1 cellular context compared by ENCODE assay signal in the genomic region with DNA sequence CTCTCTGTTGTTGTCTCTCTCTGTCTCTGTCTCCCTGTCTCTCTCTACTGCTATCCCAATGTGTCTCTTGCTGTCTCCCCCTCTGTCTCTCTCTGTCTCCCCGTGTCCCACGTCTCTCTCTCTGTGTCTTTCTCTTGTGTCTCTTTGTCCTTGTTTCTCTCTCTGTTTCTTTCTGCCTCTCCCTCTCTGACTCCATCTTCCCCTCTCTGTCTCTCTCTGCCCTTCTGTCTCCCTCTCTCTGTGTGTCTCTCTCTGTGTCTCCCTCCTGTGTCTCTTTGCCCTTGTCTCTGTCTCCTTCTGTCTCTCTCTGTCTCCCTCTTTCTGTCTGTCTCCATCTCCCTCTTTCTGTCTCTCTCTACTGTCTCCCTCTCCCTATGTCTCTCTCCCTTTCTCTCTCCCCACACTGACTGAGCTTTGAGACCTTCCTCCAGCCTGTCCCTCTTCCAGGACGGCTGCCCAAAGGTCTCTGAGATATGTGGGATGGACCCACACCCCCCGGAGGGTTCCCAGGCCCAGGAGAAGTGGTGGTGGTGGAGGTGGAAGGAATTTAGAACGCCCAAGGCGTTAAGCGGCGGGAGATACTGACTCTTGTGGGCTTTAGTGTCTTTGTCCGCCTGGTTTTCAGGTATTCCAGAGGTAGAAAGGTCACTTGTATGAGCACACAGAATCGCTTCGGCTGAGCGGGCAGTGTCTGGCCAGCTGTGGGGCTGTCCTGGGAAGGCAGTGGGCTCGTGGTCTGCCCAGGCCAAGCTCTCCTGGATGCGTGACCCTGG.
TF ChIP-seq lines count a peak whose summit lies in the region.

No MANE protein-coding gene starts in this region.

TF ChIP-seq in K562, 482 proteins besides CTCF, POLR2A, EP300 and RAD21 (continued from another document):
- TF ChIP-seq, protein P1, sequence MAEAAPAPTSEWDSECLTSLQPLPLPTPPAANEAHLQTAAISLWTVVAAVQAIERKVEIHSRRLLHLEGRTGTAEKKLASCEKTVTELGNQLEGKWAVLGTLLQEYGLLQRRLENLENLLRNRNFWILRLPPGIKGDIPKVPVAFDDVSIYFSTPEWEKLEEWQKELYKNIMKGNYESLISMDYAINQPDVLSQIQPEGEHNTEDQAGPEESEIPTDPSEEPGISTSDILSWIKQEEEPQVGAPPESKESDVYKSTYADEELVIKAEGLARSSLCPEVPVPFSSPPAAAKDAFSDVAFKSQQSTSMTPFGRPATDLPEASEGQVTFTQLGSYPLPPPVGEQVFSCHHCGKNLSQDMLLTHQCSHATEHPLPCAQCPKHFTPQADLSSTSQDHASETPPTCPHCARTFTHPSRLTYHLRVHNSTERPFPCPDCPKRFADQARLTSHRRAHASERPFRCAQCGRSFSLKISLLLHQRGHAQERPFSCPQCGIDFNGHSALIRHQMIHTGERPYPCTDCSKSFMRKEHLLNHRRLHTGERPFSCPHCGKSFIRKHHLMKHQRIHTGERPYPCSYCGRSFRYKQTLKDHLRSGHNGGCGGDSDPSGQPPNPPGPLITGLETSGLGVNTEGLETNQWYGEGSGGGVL (CRISPR knock-in tag; IDR thresholded peaks at IDR 0.05) = no peak
- TF ChIP-seq, protein P2, sequence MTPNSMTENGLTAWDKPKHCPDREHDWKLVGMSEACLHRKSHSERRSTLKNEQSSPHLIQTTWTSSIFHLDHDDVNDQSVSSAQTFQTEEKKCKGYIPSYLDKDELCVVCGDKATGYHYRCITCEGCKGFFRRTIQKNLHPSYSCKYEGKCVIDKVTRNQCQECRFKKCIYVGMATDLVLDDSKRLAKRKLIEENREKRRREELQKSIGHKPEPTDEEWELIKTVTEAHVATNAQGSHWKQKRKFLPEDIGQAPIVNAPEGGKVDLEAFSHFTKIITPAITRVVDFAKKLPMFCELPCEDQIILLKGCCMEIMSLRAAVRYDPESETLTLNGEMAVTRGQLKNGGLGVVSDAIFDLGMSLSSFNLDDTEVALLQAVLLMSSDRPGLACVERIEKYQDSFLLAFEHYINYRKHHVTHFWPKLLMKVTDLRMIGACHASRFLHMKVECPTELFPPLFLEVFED (CRISPR knock-in tag; conservative IDR thresholded peaks at IDR 0.05) = 0 out of 2 replicates have a peak, but pooled peaks have one; percentile 64
- TF ChIP-seq ZNF707 (CRISPR knock-in tag; conservative IDR thresholded peaks at IDR 0.05) = no peak
- no peak for TF ChIP-seq PHF21A (IDR thresholded peaks at IDR 0.05; ENCODE audit: borderline replicate concordance, low read depth)
- TF ChIP-seq, protein P3, sequence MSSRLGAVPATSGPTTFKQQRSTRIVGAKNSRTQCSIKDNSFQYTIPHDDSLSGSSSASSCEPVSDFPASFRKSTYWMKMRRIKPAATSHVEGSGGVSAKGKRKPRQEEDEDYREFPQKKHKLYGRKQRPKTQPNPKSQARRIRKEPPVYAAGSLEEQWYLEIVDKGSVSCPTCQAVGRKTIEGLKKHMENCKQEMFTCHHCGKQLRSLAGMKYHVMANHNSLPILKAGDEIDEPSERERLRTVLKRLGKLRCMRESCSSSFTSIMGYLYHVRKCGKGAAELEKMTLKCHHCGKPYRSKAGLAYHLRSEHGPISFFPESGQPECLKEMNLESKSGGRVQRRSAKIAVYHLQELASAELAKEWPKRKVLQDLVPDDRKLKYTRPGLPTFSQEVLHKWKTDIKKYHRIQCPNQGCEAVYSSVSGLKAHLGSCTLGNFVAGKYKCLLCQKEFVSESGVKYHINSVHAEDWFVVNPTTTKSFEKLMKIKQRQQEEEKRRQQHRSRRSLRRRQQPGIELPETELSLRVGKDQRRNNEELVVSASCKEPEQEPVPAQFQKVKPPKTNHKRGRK (tag; IDR thresholded peaks at IDR 0.05) = 0 out of 2 replicates have a peak, but pooled peaks have one; percentile 23
- TF ChIP-seq HNRNPUL1 (IDR thresholded peaks at IDR 0.05; ENCODE audit: low read length) = no peak
- TF ChIP-seq, protein P4, sequence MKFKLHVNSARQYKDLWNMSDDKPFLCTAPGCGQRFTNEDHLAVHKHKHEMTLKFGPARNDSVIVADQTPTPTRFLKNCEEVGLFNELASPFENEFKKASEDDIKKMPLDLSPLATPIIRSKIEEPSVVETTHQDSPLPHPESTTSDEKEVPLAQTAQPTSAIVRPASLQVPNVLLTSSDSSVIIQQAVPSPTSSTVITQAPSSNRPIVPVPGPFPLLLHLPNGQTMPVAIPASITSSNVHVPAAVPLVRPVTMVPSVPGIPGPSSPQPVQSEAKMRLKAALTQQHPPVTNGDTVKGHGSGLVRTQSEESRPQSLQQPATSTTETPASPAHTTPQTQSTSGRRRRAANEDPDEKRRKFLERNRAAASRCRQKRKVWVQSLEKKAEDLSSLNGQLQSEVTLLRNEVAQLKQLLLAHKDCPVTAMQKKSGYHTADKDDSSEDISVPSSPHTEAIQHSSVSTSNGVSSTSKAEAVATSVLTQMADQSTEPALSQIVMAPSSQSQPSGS (CRISPR knock-in tag; IDR thresholded peaks at IDR 0.05) = no peak
- TF ChIP-seq TSC22D4 (tag; IDR thresholded peaks at IDR 0.05) = 0 out of 2 replicates have a peak, but pooled peaks have one; percentile 10
- no peak for TF ChIP-seq MEF2D (tag; conservative IDR thresholded peaks at IDR 0.05; ENCODE audit: low read depth)
- no peak for TF ChIP-seq TRIM24 (IDR thresholded peaks at IDR 0.05)
- TF ChIP-seq OTX1 (CRISPR knock-in tag; IDR thresholded peaks at IDR 0.05) = 0 out of 2 replicates have a peak, but pooled peaks have one; percentile 31
- TF ChIP-seq EP400 (IDR thresholded peaks at IDR 0.05) = no peak
- TF ChIP-seq, protein P5, sequence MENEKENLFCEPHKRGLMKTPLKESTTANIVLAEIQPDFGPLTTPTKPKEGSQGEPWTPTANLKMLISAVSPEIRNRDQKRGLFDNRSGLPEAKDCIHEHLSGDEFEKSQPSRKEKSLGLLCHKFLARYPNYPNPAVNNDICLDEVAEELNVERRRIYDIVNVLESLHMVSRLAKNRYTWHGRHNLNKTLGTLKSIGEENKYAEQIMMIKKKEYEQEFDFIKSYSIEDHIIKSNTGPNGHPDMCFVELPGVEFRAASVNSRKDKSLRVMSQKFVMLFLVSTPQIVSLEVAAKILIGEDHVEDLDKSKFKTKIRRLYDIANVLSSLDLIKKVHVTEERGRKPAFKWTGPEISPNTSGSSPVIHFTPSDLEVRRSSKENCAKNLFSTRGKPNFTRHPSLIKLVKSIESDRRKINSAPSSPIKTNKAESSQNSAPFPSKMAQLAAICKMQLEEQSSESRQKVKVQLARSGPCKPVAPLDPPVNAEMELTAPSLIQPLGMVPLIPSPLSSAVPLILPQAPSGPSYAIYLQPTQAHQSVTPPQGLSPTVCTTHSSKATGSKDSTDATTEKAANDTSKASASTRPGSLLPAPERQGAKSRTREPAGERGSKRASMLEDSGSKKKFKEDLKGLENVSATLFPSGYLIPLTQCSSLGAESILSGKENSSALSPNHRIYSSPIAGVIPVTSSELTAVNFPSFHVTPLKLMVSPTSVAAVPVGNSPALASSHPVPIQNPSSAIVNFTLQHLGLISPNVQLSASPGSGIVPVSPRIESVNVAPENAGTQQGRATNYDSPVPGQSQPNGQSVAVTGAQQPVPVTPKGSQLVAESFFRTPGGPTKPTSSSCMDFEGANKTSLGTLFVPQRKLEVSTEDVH (IDR thresholded peaks at IDR 0.05; ENCODE audit: low read depth, partially characterized antibody) = no peak
- TF ChIP-seq, protein P6, sequence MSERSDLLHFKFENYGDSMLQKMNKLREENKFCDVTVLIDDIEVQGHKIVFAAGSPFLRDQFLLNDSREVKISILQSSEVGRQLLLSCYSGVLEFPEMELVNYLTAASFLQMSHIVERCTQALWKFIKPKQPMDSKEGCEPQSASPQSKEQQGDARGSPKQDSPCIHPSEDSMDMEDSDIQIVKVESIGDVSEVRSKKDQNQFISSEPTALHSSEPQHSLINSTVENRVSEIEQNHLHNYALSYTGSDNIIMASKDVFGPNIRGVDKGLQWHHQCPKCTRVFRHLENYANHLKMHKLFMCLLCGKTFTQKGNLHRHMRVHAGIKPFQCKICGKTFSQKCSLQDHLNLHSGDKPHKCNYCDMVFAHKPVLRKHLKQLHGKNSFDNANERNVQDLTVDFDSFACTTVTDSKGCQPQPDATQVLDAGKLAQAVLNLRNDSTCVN (CRISPR knock-in tag; IDR thresholded peaks at IDR 0.05) = peak; percentile 91
- TF ChIP-seq NCOR1 (IDR thresholded peaks at IDR 0.05) = no peak
